In the genomic region with DNA sequence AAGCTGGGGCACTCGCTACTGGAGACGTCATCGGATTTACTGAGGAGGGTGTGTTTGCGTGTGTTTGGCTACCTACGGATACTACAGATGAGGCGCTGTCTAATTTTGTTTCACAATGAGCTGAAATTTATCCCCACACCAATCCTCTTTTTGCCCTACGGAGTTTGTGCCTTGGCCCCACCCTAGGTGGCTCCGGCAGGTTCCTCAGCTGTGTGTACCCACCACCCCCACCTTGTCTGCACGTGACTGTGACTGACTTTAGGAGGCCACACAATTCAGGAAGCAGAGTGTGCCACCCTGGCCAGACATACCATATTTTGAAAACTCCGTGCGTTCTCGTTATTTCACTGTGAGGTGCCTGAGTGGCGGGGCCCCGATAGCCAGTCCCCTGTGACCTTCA, we compare ENCODE assay signal across 1 cellular context.
TF ChIP-seq lines count a peak whose summit lies in the region.

No MANE protein-coding gene starts in this region.

TF ChIP-seq in K562, 482 proteins besides CTCF, POLR2A, EP300 and RAD21 (continued from another document):
- no peak for TF ChIP-seq ZNF589 (CRISPR knock-in tag; IDR thresholded peaks at IDR 0.05; ENCODE audit: low read depth)
- no peak for TF ChIP-seq NR3C1 (CRISPR knock-in tag; IDR thresholded peaks at IDR 0.05)
- TF ChIP-seq, protein P1, sequence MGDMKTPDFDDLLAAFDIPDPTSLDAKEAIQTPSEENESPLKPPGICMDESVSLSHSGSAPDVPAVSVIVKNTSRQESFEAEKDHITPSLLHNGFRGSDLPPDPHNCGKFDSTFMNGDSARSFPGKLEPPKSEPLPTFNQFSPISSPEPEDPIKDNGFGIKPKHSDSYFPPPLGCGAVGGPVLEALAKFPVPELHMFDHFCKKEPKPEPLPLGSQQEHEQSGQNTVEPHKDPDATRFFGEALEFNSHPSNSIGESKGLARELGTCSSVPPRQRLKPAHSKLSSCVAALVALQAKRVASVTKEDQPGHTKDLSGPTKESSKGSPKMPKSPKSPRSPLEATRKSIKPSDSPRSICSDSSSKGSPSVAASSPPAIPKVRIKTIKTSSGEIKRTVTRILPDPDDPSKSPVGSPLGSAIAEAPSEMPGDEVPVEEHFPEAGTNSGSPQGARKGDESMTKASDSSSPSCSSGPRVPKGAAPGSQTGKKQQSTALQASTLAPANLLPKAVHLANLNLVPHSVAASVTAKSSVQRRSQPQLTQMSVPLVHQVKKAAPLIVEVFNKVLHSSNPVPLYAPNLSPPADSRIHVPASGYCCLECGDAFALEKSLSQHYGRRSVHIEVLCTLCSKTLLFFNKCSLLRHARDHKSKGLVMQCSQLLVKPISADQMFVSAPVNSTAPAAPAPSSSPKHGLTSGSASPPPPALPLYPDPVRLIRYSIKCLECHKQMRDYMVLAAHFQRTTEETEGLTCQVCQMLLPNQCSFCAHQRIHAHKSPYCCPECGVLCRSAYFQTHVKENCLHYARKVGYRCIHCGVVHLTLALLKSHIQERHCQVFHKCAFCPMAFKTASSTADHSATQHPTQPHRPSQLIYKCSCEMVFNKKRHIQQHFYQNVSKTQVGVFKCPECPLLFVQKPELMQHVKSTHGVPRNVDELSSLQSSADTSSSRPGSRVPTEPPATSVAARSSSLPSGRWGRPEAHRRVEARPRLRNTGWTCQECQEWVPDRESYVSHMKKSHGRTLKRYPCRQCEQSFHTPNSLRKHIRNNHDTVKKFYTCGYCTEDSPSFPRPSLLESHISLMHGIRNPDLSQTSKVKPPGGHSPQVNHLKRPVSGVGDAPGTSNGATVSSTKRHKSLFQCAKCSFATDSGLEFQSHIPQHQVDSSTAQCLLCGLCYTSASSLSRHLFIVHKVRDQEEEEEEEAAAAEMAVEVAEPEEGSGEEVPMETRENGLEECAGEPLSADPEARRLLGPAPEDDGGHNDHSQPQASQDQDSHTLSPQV (IDR thresholded peaks at IDR 0.05) = no peak
- TF ChIP-seq ZNF586 (CRISPR knock-in tag; conservative IDR thresholded peaks at IDR 0.05) = no peak
- TF ChIP-seq GABPA (tag; conservative IDR thresholded peaks at IDR 0.05; ENCODE audit: low read depth) = no peak
TF ChIP-seq in K562: peak in this region for 0.
